ENCODE assay signal across 17 cellular contexts in genomic region chr17:76998839-76999238, GRCh38.
DNase-seq lines count a peak whose midpoint lies in the region; ATAC-seq, FAIRE-seq and TF ChIP-seq lines count a peak whose summit lies in the region.
"Had no signal": no experiment of that assay in that cellular context is flagged by ENCODE, and none has a peak within 500 bp of the region (broad histone marks: within the 10 kb centered on the region; RNA-seq: fewer than 3 reads in every experiment).

No MANE protein-coding gene starts in this region.

- H3K27ac Mint-ChIP-seq in chondrocyte (ENCODE audit: unreplicated experiment): no peak overlapping the region

- no TSS peak for BruUV-seq in HepG2 (replicated peaks; lab: Mats Ljungman, UMichigan)

- TF ChIP-seq CTCF in HepG2 (CRISPR knock-in tag; IDR thresholded peaks at IDR 0.05) (no peak), right lobe of liver (IDR thresholded peaks at IDR 0.05) (no peak), SU-DHL-6 (IDR thresholded peaks at IDR 0.05; ENCODE audit: insufficient read depth, low read length, poor library complexity, severe bottlenecking) (no peak), chondrocyte (IDR thresholded peaks at IDR 0.05) (no peak)

- H3K4me1 ChIP-seq in HepG2 (ENCODE audit: insufficient read depth, low read length): peaks cover 84% of the 10 kb centered on the region
- H3K4me1 ChIP-seq in right lobe of liver: no peaks in the 10 kb centered on the region
- H3K4me1 ChIP-seq: stomach had no signal

- TF ChIP-seq EP300 in HepG2 (IDR thresholded peaks at IDR 0.05; ENCODE audit: low read depth in 2 of 2, low read length in 2 of 2) (peak; percentile 24 to 47; a peak in 1 of 4 replicates), HepG2 (CRISPR knock-in tag; IDR thresholded peaks at IDR 0.05; ENCODE audit: borderline replicate concordance) (peak; percentile 36)

- TF ChIP-seq RAD21 in HepG2 (CRISPR knock-in tag; IDR thresholded peaks at IDR 0.05): no peak

- no peaks in the 10 kb centered on the region for H3K9me2 ChIP-seq in SU-DHL-6 (replicated peaks; ENCODE audit: insufficient read depth, low read length)

- peak; percentile 74 for DNase-seq in HepG2 (ENCODE audit: low spot score)
- DNase-seq in right lobe of liver: no peak
- peak; percentile 41 for DNase-seq in chondrocyte (ENCODE audit: low spot score)
- DNase-seq in NCI-H774 (lab: John Stamatoyannopoulos, UW): no peak
- no peak for DNase-seq in NCI-H1105 (lab: John Stamatoyannopoulos, UW)
- DNase-seq: DMS53, foreskin melanocyte, NCI-H1436 treated with DMSO at 0.1 percent for 48 hours, NCI-H345, occipital lobe, stomach had no signal

- peaks cover 22% of the 10 kb centered on the region for H3K27me3 Mint-ChIP-seq in chondrocyte (ENCODE audit: low read depth)

- H3K27ac ChIP-seq in HepG2 (ENCODE audit: extremely low read length, insufficient read depth, low read length): no peak overlapping the region
- no peak overlapping the region for H3K27ac ChIP-seq in right lobe of liver
- peak overlapping the region; percentile 91 for H3K27ac ChIP-seq in SU-DHL-6 (ENCODE audit: low read depth, low read length)

- TF ChIP-seq POLR2A in HepG2 (IDR thresholded peaks at IDR 0.05; ENCODE audit: insufficient read depth in 1 of 2, low read depth in 2 of 2, low read length in 2 of 2): no peak
- no peak for TF ChIP-seq POLR2A in right lobe of liver (IDR thresholded peaks at IDR 0.05)

- peak overlapping the region; percentile 58 for H3K4me2 ChIP-seq in HepG2 (ENCODE audit: low read depth, low read length)
- peak overlapping the region; percentile 73 for H3K4me2 ChIP-seq in SU-DHL-6 (ENCODE audit: low read depth, low read length, poor library complexity, severe bottlenecking)

- in situ Hi-C loops in HepG2 (cut with HindIII; ENCODE audit: extremely low pct_ligation_motif_present, low pct_unique_long_range_greater_than_20kb): no loop called here

- peak overlapping the region; percentile 25 for H3K9ac ChIP-seq in HepG2 (ENCODE audit: insufficient read depth, low read depth, low read length)
- peak overlapping the region; percentile 52 for H3K9ac ChIP-seq in SU-DHL-6 (ENCODE audit: low read length)

- H3K4me3 ChIP-seq in HepG2 (replicated peaks in 1 of 3; ENCODE audit: insufficient read depth in 1 of 3, low read depth in 2 of 3, low read length in 3 of 3) (peak overlapping the region in 1 of 3 experiments; percentile 9; a peak in 1 of 6 replicates), right lobe of liver (no peak overlapping the region), SU-DHL-6 (ENCODE audit: insufficient read depth, low read length, poor library complexity, severe bottlenecking) (peak overlapping the region; percentile 27)
- H3K4me3 ChIP-seq: K562, stomach had no signal

- peak; percentile 80 for FAIRE-seq in HepG2 (lab: Jason Lieb, UNC)
- FAIRE-seq: RCC 7860 had no signal

- 0 out of 2 replicates have a peak, but pooled peaks cover 7% of the 10 kb centered on the region for H3F3A ChIP-seq in SU-DHL-6 (ENCODE audit: insufficient read depth)

- no peak overlapping the region for H3K4me3 Mint-ChIP-seq in chondrocyte (ENCODE audit: unreplicated experiment)

- peaks cover 9% of the 10 kb centered on the region for H3K4me1 Mint-ChIP-seq in chondrocyte (ENCODE audit: low read depth)

- ATAC-seq in HepG2 (peak; percentile 30), right lobe of liver (no peak), GM21737 (IDR thresholded peaks at IDR 0.05; ENCODE audit: unreplicated experiment) (no peak), HG02610 (IDR thresholded peaks at IDR 0.05; ENCODE audit: unreplicated experiment) (no peak)
- ATAC-seq: K562 had no signal

- H3K79me2 ChIP-seq in HepG2 (ENCODE audit: insufficient read depth, low read length) (no peaks in the 10 kb centered on the region), SU-DHL-6 (ENCODE audit: insufficient read depth, low read length) (no peaks in the 10 kb centered on the region)

- no peaks in the 10 kb centered on the region for H3K36me3 ChIP-seq in HepG2 (replicated peaks in 1 of 2; ENCODE audit: control insufficient read depth in 1 of 2, insufficient read depth in 2 of 2, low read length in 2 of 2)
- H3K36me3 ChIP-seq in right lobe of liver: no peaks in the 10 kb centered on the region
- no peaks in the 10 kb centered on the region for H3K36me3 ChIP-seq in SU-DHL-6 (ENCODE audit: low read length)
- H3K36me3 ChIP-seq: stomach had no signal

- CTCF ChIA-PET in HepG2 (lab: Yijun Ruan, JAX; ENCODE audit: low intra/inter-chr PET ratio, low total read pairs): no interaction called here

- H3K36me3 Mint-ChIP-seq in chondrocyte (ENCODE audit: low read depth): no peaks in the 10 kb centered on the region
- H3K36me3 Mint-ChIP-seq: memory B cell had no signal

- H3K9me3 ChIP-seq in HepG2 (ENCODE audit: low read length) (no peaks in the 10 kb centered on the region), right lobe of liver (no peaks in the 10 kb centered on the region), SU-DHL-6 (ENCODE audit: insufficient read depth, low read length) (no peaks in the 10 kb centered on the region)
- H3K9me3 ChIP-seq: stomach had no signal

- H3K27me3 ChIP-seq in HepG2 (ENCODE audit: control insufficient read depth in 1 of 2, insufficient read depth in 2 of 2, low read length in 2 of 2) (0 out of 5 replicates have a peak, but pooled peaks cover 0 to 6% of the 10 kb centered on the region in 2 experiments), right lobe of liver (no peaks in the 10 kb centered on the region), SU-DHL-6 (ENCODE audit: low read length) (no peaks in the 10 kb centered on the region)

- H3K9me3 Mint-ChIP-seq in chondrocyte (ENCODE audit: low read depth): no peaks in the 10 kb centered on the region
- H3K9me3 Mint-ChIP-seq: memory B cell had no signal

- 11% methylated on average over 8 of the region's 8 CpGs for WGBS in HepG2 (ENCODE audit: low lambda C conversion rate)
- WGBS in right lobe of liver (ENCODE audit: insufficient coverage, low coverage, low lambda C conversion rate, missing lambda C conversion rate): 24% methylated on average over 3 of the region's 8 CpGs

- no peaks in the 10 kb centered on the region for H4K20me1 ChIP-seq in HepG2 (ENCODE audit: insufficient read depth, low read length)
- H4K20me1 ChIP-seq in SU-DHL-6 (ENCODE audit: low read depth, low read length): no peaks in the 10 kb centered on the region

- intact Hi-C loops in HepG2 (cut with micrococcal nuclease; ENCODE audit: unreplicated experiment) (no loop called here), right lobe of liver (cut with DNase I) (no loop called here)

- POLR2A ChIA-PET in HepG2 (lab: Yijun Ruan, JAX): no interaction called here

- H2AFZ ChIP-seq in HepG2 (ENCODE audit: low read length) (no peak overlapping the region), SU-DHL-6 (ENCODE audit: low read depth, low read length, severe bottlenecking) (peak overlapping the region; percentile 75)

TF ChIP-seq in HepG2, 621 proteins besides CTCF, POLR2A, EP300 and RAD21 (continues in another document):
- TF ChIP-seq ZNF776 (CRISPR knock-in tag; IDR thresholded peaks at IDR 0.05) (no peak), SRF (IDR thresholded peaks at IDR 0.05; ENCODE audit: low read depth, low read length) (no peak), ZNF205 (CRISPR knock-in tag; IDR thresholded peaks at IDR 0.05) (0 out of 2 replicates have a peak, but pooled peaks have one; percentile 51), HDAC2 (CRISPR knock-in tag; IDR thresholded peaks at IDR 0.05) (peak; percentile 33; the same call in 1 of the 2 replicates), RXRB (CRISPR knock-in tag; IDR thresholded peaks at IDR 0.05; ENCODE audit: borderline replicate concordance) (peak; percentile 86), ATF6 (CRISPR knock-in tag; conservative IDR thresholded peaks at IDR 0.05) (no peak), GATAD2A (CRISPR knock-in tag; IDR thresholded peaks at IDR 0.05) (peak; percentile 60), NCOA2 (CRISPR knock-in tag; IDR thresholded peaks at IDR 0.05) (peak; percentile 44; the same call in 1 of the 2 replicates), ASH2L (IDR thresholded peaks at IDR 0.05; ENCODE audit: insufficient read length, low read depth, low read length) (no peak), NR2F1 (CRISPR knock-in tag; IDR thresholded peaks at IDR 0.05) (peak; percentile 59 to 70; a peak in 3 of 4 replicates), HNF4A (CRISPR knock-in tag; IDR thresholded peaks at IDR 0.05) (peak; percentile 27; the same call in 1 of the 2 replicates), SKIL (CRISPR knock-in tag; IDR thresholded peaks at IDR 0.05; ENCODE audit: borderline replicate concordance) (no peak)

Comparison
In these comparisons a context has a peak if more than half of its experiments do, and no peak if none do; other contexts are left out.
1. DNase-seq: peak in HepG2 (single experiment) and chondrocyte (single experiment); none in right lobe of liver (0 of 3), NCI-H774 (single experiment) and NCI-H1105 (single experiment).